10 cellular contexts compared by ENCODE assay signal in the genomic region with DNA sequence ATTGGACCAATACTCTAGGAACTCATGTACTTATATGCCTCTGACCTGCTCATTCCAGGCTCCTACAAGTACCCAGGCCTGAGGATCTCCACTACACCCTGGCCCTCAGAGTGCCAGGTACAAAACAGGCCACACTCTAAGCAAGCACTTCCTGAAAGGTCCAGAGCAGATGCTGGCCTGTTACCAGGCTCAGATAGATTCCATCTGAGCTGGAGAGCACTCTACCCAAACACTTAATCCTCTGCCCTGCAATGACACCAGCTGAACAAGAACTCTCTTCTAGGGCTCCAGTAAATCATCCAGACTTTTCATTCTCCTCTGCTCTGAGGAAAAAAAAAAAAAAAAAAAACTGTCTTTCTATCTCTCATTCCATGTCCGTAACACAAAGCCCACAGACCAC. TPM values are rescaled to one million over a fixed set of nuclear protein-coding genes. Genes with fewer than 3 reads are reported as not detected.
DNase-seq lines count a peak whose midpoint lies in the region; ATAC-seq and TF ChIP-seq lines count a peak whose summit lies in the region.
"Had no signal": no experiment of that assay in that cellular context is flagged by ENCODE, and none has a peak within 500 bp of the region (broad histone marks: within the 10 kb centered on the region; RNA-seq: fewer than 3 reads in every experiment).

No MANE protein-coding gene starts in this region.

- no peaks in the 10 kb centered on the region for H3K9me3 Mint-ChIP-seq in stimulated activated naive CD8-positive, alpha-beta T cell treated with anti-CD3 and anti-CD28 coated beads, Interleukin-15, amount 100 ng/mL, for 72 hours
- no peaks in the 10 kb centered on the region for H3K9me3 Mint-ChIP-seq in activated CD4-positive, alpha-beta memory T cell treated with anti-CD3 and anti-CD28 coated beads, Interleukin-2, amount 10 ng/mL, durations not matched to agents 7 days and 5 days
- H3K9me3 Mint-ChIP-seq: natural killer cell had no signal

- 26 to 50% (median 27%) methylated on average over 1 of the region's 1 CpG for WGBS in psoas muscle, 3 donors

- peaks cover 55% of the 10 kb centered on the region for H3K27me3 Mint-ChIP-seq in stimulated activated naive CD8-positive, alpha-beta T cell treated with anti-CD3 and anti-CD28 coated beads, Interleukin-15, amount 100 ng/mL, for 72 hours
- H3K27me3 Mint-ChIP-seq in activated CD4-positive, alpha-beta memory T cell treated with anti-CD3 and anti-CD28 coated beads, Interleukin-2, amount 10 ng/mL, durations not matched to agents 7 days and 5 days, result peaks cover 23% of the 10 kb centered on the region

- peaks cover 59% of the 10 kb centered on the region for H3K79me2 ChIP-seq in PC-3 (ENCODE audit: low read length)
- H3K79me2 ChIP-seq in fibroblast of lung (ENCODE audit: control insufficient read depth, insufficient read depth, low read length), result peaks cover 39% of the 10 kb centered on the region

- no peaks in the 10 kb centered on the region for H3K36me3 ChIP-seq in PC-3 (ENCODE audit: low read depth, low read length)
- peaks cover 3% of the 10 kb centered on the region for H3K36me3 ChIP-seq in fibroblast of lung (ENCODE audit: control insufficient read depth, insufficient read depth, low read length)
- no peaks in the 10 kb centered on the region for H3K36me3 ChIP-seq in psoas muscle (ENCODE audit: insufficient read depth in 1 of 2, low read depth in 1 of 2)

- BruUV-seq in PC-3 (replicated peaks; lab: Mats Ljungman, UMichigan), result no TSS peak

- no peaks in the 10 kb centered on the region for H3K9me3 ChIP-seq in PC-3 (ENCODE audit: low read length)
- H3K9me3 ChIP-seq in fibroblast of lung (ENCODE audit: control insufficient read depth, insufficient read depth, low read depth, low read length), result no peaks in the 10 kb centered on the region
- H3K9me3 ChIP-seq in psoas muscle, result no peaks in the 10 kb centered on the region

- H3K4me2 ChIP-seq in PC-3 (ENCODE audit: low read length) (peak overlapping the region; percentile 87; the same call in 1 of the 2 replicates), fibroblast of lung (ENCODE audit: extremely low read depth, insufficient read depth, low read length) (peak overlapping the region; percentile 70)

- H3K4me3 ChIP-seq in PC-3 (ENCODE audit: low read length) (no peak overlapping the region), fibroblast of lung (replicated peaks in 1 of 4; ENCODE audit: control extremely low read depth in 1 of 4, insufficient read depth in 1 of 4, low read depth in 3 of 4, low read length in 4 of 4) (peak overlapping the region in 2 of 4 experiments; percentile 37 to 92), psoas muscle (no peak overlapping the region)

- CTCF ChIA-PET in PC-3 (lab: Charles Lee), result interaction anchor here (0.6 kb wide), 2 partner anchors 36 to 78 kb away, joined by 8 to 10 read pairs; no protein-coding TSS in a partner anchor
- CTCF ChIA-PET in activated CD4-positive, alpha-beta memory T cell treated with anti-CD3 and anti-CD28 coated beads, Interleukin-2, amount 10 ng/mL, durations not matched to agents 7 days and 5 days (lab: Charles Lee), result interaction anchor here (1.5 kb wide), 1 partner anchor 13 kb away, joined by 7 read pairs; no protein-coding TSS in a partner anchor

- no peak overlapping the region for H3K27ac ChIP-seq in PC-3 (ENCODE audit: low read length)
- H3K27ac ChIP-seq in fibroblast of lung (ENCODE audit: insufficient read depth, low read length), result peak overlapping the region; percentile 87
- peak overlapping the region; percentile 65 for H3K27ac ChIP-seq in psoas muscle

- H3F3A ChIP-seq in PC-3 (ENCODE audit: low read length, unreplicated experiment), result no peaks in the 10 kb centered on the region

- intact Hi-C loops in PC-3 (cut with micrococcal nuclease), result loop anchor here (5.0 kb wide), 1 partner anchor 68 kb away; a partner anchor contains a TSS
- intact Hi-C loops in psoas muscle (cut with DNase I), result no loop called here

- H3K9ac ChIP-seq in PC-3 (ENCODE audit: low read length) (no peak overlapping the region), fibroblast of lung (ENCODE audit: insufficient read depth, low read length) (no peak overlapping the region)

- peaks cover 20% of the 10 kb centered on the region for H3K4me1 Mint-ChIP-seq in stimulated activated naive CD8-positive, alpha-beta T cell treated with anti-CD3 and anti-CD28 coated beads, Interleukin-15, amount 100 ng/mL, for 72 hours
- peaks cover 10% of the 10 kb centered on the region for H3K4me1 Mint-ChIP-seq in activated CD4-positive, alpha-beta memory T cell treated with anti-CD3 and anti-CD28 coated beads, Interleukin-2, amount 10 ng/mL, durations not matched to agents 7 days and 5 days

- H4K20me1 ChIP-seq in PC-3 (ENCODE audit: low read length) (no peaks in the 10 kb centered on the region), fibroblast of lung (ENCODE audit: control insufficient read depth, extremely low read depth, insufficient read depth, low read length) (no peaks in the 10 kb centered on the region)

- peak; percentile 31 for DNase-seq in AG09319 (ENCODE audit: extremely low read depth, low read depth)
- no peak for DNase-seq in PC-3
- DNase-seq in fibroblast of lung (ENCODE audit: low read depth in 2 of 2), result peak in 1 of 2 donors; percentile 47
- no peak for DNase-seq in psoas muscle
- no peak for DNase-seq in iPS-NIHi11 (ENCODE audit: low spot score)
- no peak for DNase-seq in stimulated activated naive CD8-positive, alpha-beta T cell treated with anti-CD3 and anti-CD28 coated beads, Interleukin-15, Interleukin-2, amounts not matched to agents 100 U/mL and 50 U/mL, for 24 hours
- no peak for DNase-seq in stimulated activated naive CD8-positive, alpha-beta T cell treated with anti-CD3 and anti-CD28 coated beads, Interleukin-15, amount 100 ng/mL, for 72 hours
- no peak for DNase-seq in activated CD4-positive, alpha-beta memory T cell treated with anti-CD3 and anti-CD28 coated beads, Interleukin-2, amount 10 ng/mL, durations not matched to agents 7 days and 5 days
- DNase-seq: natural killer cell had no signal

- H3K4me3 Mint-ChIP-seq in stimulated activated naive CD8-positive, alpha-beta T cell treated with anti-CD3 and anti-CD28 coated beads, Interleukin-15, amount 100 ng/mL, for 72 hours, result no peak overlapping the region
- H3K4me3 Mint-ChIP-seq in activated CD4-positive, alpha-beta memory T cell treated with anti-CD3 and anti-CD28 coated beads, Interleukin-2, amount 10 ng/mL, durations not matched to agents 7 days and 5 days, result no peak overlapping the region
- H3K4me3 Mint-ChIP-seq: CD4-positive, CD25-positive, alpha-beta regulatory T cell had no signal

- H3K36me3 Mint-ChIP-seq in activated CD4-positive, alpha-beta memory T cell treated with anti-CD3 and anti-CD28 coated beads, Interleukin-2, amount 10 ng/mL, durations not matched to agents 7 days and 5 days (ENCODE audit: low read depth), result no peaks in the 10 kb centered on the region
- H3K36me3 Mint-ChIP-seq: CD4-positive, CD25-positive, alpha-beta regulatory T cell; natural killer cell had no signal

- H3K4me1 ChIP-seq in PC-3 (ENCODE audit: insufficient read depth, low read length) (peaks cover 20% of the 10 kb centered on the region), fibroblast of lung (ENCODE audit: control insufficient read depth, extremely low read depth, insufficient read depth, low read length) (peaks cover 35% of the 10 kb centered on the region), psoas muscle (peaks cover 52% of the 10 kb centered on the region)

- ATAC-seq in PC-3 (no peak), psoas muscle (peak in 3 of 4 donors; percentile 54 to 65 (median 64))
- ATAC-seq in stimulated activated naive CD8-positive, alpha-beta T cell treated with anti-CD3 and anti-CD28 coated beads, Interleukin-15, Interleukin-2, amounts not matched to agents 100 U/mL and 50 U/mL, for 24 hours, result no peak
- no peak for ATAC-seq in stimulated activated naive CD8-positive, alpha-beta T cell treated with anti-CD3 and anti-CD28 coated beads, Interleukin-15, amount 100 ng/mL, for 72 hours
- ATAC-seq: natural killer cell had no signal

- H2AFZ ChIP-seq in PC-3 (ENCODE audit: low read length) (no peak overlapping the region), fibroblast of lung (ENCODE audit: low read length) (no peak overlapping the region)

- TF ChIP-seq CTCF in AG09319 (IDR thresholded peaks at IDR 0.05; ENCODE audit: low read depth, low read length) (no peak), PC-3 (conservative IDR thresholded peaks at IDR 0.05; ENCODE audit: low read depth, low read length) (no peak), fibroblast of lung (conservative IDR thresholded peaks at IDR 0.05 in 1 of 2, IDR thresholded peaks at IDR 0.05 in 1 of 2; ENCODE audit: low read depth in 1 of 2, low read length in 2 of 2) (no peak), psoas muscle (IDR thresholded peaks at IDR 0.05) (no peak)

- H3K27me3 ChIP-seq in PC-3 (ENCODE audit: low read length), result no peaks in the 10 kb centered on the region
- H3K27me3 ChIP-seq in fibroblast of lung (ENCODE audit: control insufficient read depth, insufficient read depth, low read length), result no peaks in the 10 kb centered on the region
- no peaks in the 10 kb centered on the region for H3K27me3 ChIP-seq in psoas muscle (ENCODE audit: insufficient read depth in 3 of 3, low read length in 2 of 3)

- POLR2A ChIA-PET in PC-3 (lab: Charles Lee; ENCODE audit: unreplicated experiment), result no interaction called here
- POLR2A ChIA-PET in activated CD4-positive, alpha-beta memory T cell treated with anti-CD3 and anti-CD28 coated beads, Interleukin-2, amount 10 ng/mL, durations not matched to agents 7 days and 5 days (lab: Charles Lee), result no interaction called here

- no peak overlapping the region for H3K27ac Mint-ChIP-seq in stimulated activated naive CD8-positive, alpha-beta T cell treated with anti-CD3 and anti-CD28 coated beads, Interleukin-15, amount 100 ng/mL, for 72 hours
- no peak overlapping the region for H3K27ac Mint-ChIP-seq in activated CD4-positive, alpha-beta memory T cell treated with anti-CD3 and anti-CD28 coated beads, Interleukin-2, amount 10 ng/mL, durations not matched to agents 7 days and 5 days
- H3K27ac Mint-ChIP-seq: natural killer cell had no signal

- H3K9me2 ChIP-seq in PC-3 (replicated peaks; ENCODE audit: low read length), result no peaks in the 10 kb centered on the region

RNA-seq across cellular contexts. Expression of a gene that starts 2.9 kb away (rescaled TPM):
- 38.7 and 43.6 TPM in 2 replicates for total RNA-seq in PC-3 (2014; rRNA removed)
- total RNA-seq in fibroblast of lung, result 376 and 553 TPM in 2 replicates
- 184 and 187 TPM in 2 replicates for polyA plus RNA-seq in fibroblast of lung
- polyA plus RNA-seq in fibroblast of lung (2012), result 142 and 147 TPM in 2 replicates
- 260 and 282 TPM in 2 replicates for polyA minus RNA-seq in fibroblast of lung (ENCODE audit: low replicate concordance)
- total RNA-seq in psoas muscle, result 10 to 100 TPM; 12.5 to 21.6 (median 16.6) TPM
- polyA plus RNA-seq in psoas muscle, result 10 to 100 TPM; 10.2 to 13.7 (median 13.0) TPM
- total RNA-seq in activated CD4-positive, alpha-beta memory T cell treated with anti-CD3 and anti-CD28 coated beads, Interleukin-2, amount 10 ng/mL, durations not matched to agents 7 days and 5 days, result 10 to 100 TPM in 1 of 2 experiments, 1 to 10 TPM in 1; 9.7 to 10.5 TPM
- total RNA-seq: CD4-positive, CD25-positive, alpha-beta regulatory T cell had no signal
- polyA plus RNA-seq: CD4-positive, CD25-positive, alpha-beta regulatory T cell had no signal

RNA-seq across cellular contexts. Expression of a gene that starts 32.8 kb away (rescaled TPM):
- total RNA-seq in PC-3 (2014; rRNA removed) (26.5 and 27.8 TPM in 2 replicates), fibroblast of lung (44.4 and 67.2 TPM in 2 replicates), psoas muscle (1 to 10 TPM; 3.2 to 6.6 (median 5.6) TPM)
- polyA plus RNA-seq in fibroblast of lung (10.7 and 41.5 TPM in 2 replicates), psoas muscle (1 to 10 TPM; 1.8 to 6.4 (median 3.0) TPM)
- polyA plus RNA-seq in fibroblast of lung (2012), result 24.9 and 115 TPM in 2 replicates
- 19.9 and 35.9 TPM in 2 replicates for polyA minus RNA-seq in fibroblast of lung (ENCODE audit: low replicate concordance)
- total RNA-seq in activated CD4-positive, alpha-beta memory T cell treated with anti-CD3 and anti-CD28 coated beads, Interleukin-2, amount 10 ng/mL, durations not matched to agents 7 days and 5 days, result not detected
- total RNA-seq: CD4-positive, CD25-positive, alpha-beta regulatory T cell; natural killer cell had no signal
- polyA plus RNA-seq: CD4-positive, CD25-positive, alpha-beta regulatory T cell had no signal

Comparison
In these comparisons a context has a peak if more than half of its experiments do, and no peak if none do; other contexts are left out.
1. ATAC-seq: peak in psoas muscle (3 of 4); none in PC-3 (single experiment), stimulated activated naive CD8-positive, alpha-beta T cell treated with anti-CD3 and anti-CD28 coated beads, Interleukin-15, Interleukin-2, amounts not matched to agents 100 U/mL and 50 U/mL, for 24 hours (single experiment) and stimulated activated naive CD8-positive, alpha-beta T cell treated with anti-CD3 and anti-CD28 coated beads, Interleukin-15, amount 100 ng/mL, for 72 hours (single experiment).
2. RNA of a gene that starts 32.8 kb away (total RNA-seq): 44.4 to 67.2 TPM in fibroblast of lung, 26.5 to 27.8 TPM in PC-3 and 3.2 to 6.6 TPM in psoas muscle; not detected in activated CD4-positive, alpha-beta memory T cell treated with anti-CD3 and anti-CD28 coated beads, Interleukin-2, amount 10 ng/mL, durations not matched to agents 7 days and 5 days; every median in the first group is over 4 times any median in the second.